Comparison of ENCODE assay signal across 8 cellular contexts in genomic region chr18:49238433-49239042, GRCh38.
DNase-seq lines count a peak whose midpoint lies in the region; ATAC-seq, FAIRE-seq and TF ChIP-seq lines count a peak whose summit lies in the region.

No MANE protein-coding gene starts in this region.

- H3K9me3 ChIP-seq in RWPE2 (ENCODE audit: severe bottlenecking) (no peaks in the 10 kb centered on the region), gastroesophageal sphincter (no peaks in the 10 kb centered on the region), small intestine (ENCODE audit: control insufficient read depth, low read depth) (no peaks in the 10 kb centered on the region), vagina (no peaks in the 10 kb centered on the region)

- no peak overlapping the region for H3K27ac ChIP-seq in RWPE2 (ENCODE audit: poor library complexity, severe bottlenecking)
- no peak overlapping the region for H3K27ac ChIP-seq in gastroesophageal sphincter
- H3K27ac ChIP-seq in small intestine (ENCODE audit: low read depth in 1 of 2, low read length in 1 of 2), result no peak overlapping the region
- no peak overlapping the region for H3K27ac ChIP-seq in vagina

- ATAC-seq in RWPE2 (ENCODE audit: low read depth) (no peak), gastroesophageal sphincter (no peak), GM18861 (IDR thresholded peaks at IDR 0.05; ENCODE audit: unreplicated experiment) (no peak), HG03520 (IDR thresholded peaks at IDR 0.05; ENCODE audit: unreplicated experiment) (no peak)

- FAIRE-seq in small intestine (lab: Jason Lieb, UNC), result no peak

- no peak for TF ChIP-seq POLR2A in gastroesophageal sphincter (IDR thresholded peaks at IDR 0.05)
- no peak for TF ChIP-seq POLR2A in vagina (IDR thresholded peaks at IDR 0.05)

- H3K27me3 ChIP-seq in RWPE2 (ENCODE audit: insufficient read depth, poor library complexity, severe bottlenecking), result no peaks in the 10 kb centered on the region
- H3K27me3 ChIP-seq in gastroesophageal sphincter, result no peaks in the 10 kb centered on the region
- H3K27me3 ChIP-seq in small intestine (ENCODE audit: control insufficient read depth in 2 of 2, insufficient read depth in 2 of 2, low read length in 2 of 2), result no peaks in the 10 kb centered on the region
- H3K27me3 ChIP-seq in vagina, result no peaks in the 10 kb centered on the region

- in situ Hi-C loops in GM13976 (cut with MboI; ENCODE audit: low sequenced_read_pairs, unreplicated experiment), result no loop called here

- H3K4me1 ChIP-seq in RWPE2 (ENCODE audit: insufficient read depth, poor library complexity, severe bottlenecking), result no peaks in the 10 kb centered on the region
- no peaks in the 10 kb centered on the region for H3K4me1 ChIP-seq in gastroesophageal sphincter
- no peaks in the 10 kb centered on the region for H3K4me1 ChIP-seq in small intestine (ENCODE audit: control insufficient read depth in 2 of 2, insufficient read depth in 1 of 2, low read depth in 1 of 2, low read length in 1 of 2)
- no peaks in the 10 kb centered on the region for H3K4me1 ChIP-seq in vagina

- peak; percentile 57 for TF ChIP-seq CTCF in AG09319 (IDR thresholded peaks at IDR 0.05; ENCODE audit: low read depth, low read length)
- TF ChIP-seq CTCF in GM13976 (IDR thresholded peaks at IDR 0.05; ENCODE audit: borderline replicate concordance, control extremely low read depth, extremely low read depth, insufficient read depth, missing control alignments), result no peak
- TF ChIP-seq CTCF in RWPE2 (IDR thresholded peaks at IDR 0.05; ENCODE audit: poor library complexity, severe bottlenecking), result peak; percentile 64
- TF ChIP-seq CTCF in gastroesophageal sphincter (IDR thresholded peaks at IDR 0.05), result peak; percentile 15 to 53 (median 43)
- no peak for TF ChIP-seq CTCF in vagina (IDR thresholded peaks at IDR 0.05)

- WGBS in gastroesophageal sphincter (ENCODE audit: low coverage in 1 of 2), 2 donors, result 58 to 75% methylated on average over 2 of the region's 2 CpGs
- WGBS in small intestine, 3 donors, result 80 to 94% (median 88%) methylated on average over 2 of the region's 2 CpGs

- intact Hi-C loops in vagina (cut with DNase I), result no loop called here

- DNase-seq in AG09319 (ENCODE audit: extremely low read depth, low read depth) (no peak), GM13976 (ENCODE audit: low spot score) (peak; percentile 16), RWPE2 (ENCODE audit: low spot score) (no peak), small intestine (no peak), vagina (ENCODE audit: extremely low spot score in 2 of 2) (no peak)

- H3K4me3 ChIP-seq in RWPE2 (ENCODE audit: severe bottlenecking) (no peak overlapping the region), gastroesophageal sphincter (no peak overlapping the region), small intestine (ENCODE audit: low read depth in 1 of 2, low read length in 2 of 2) (no peak overlapping the region), vagina (no peak overlapping the region)

- no peaks in the 10 kb centered on the region for H3K36me3 ChIP-seq in RWPE2 (ENCODE audit: low read depth)
- peaks cover 0 to 12% of the 10 kb centered on the region in 2 donors for H3K36me3 ChIP-seq in gastroesophageal sphincter
- H3K36me3 ChIP-seq in small intestine (ENCODE audit: control insufficient read depth in 2 of 2, insufficient read depth in 2 of 2, low read length in 2 of 2), result no peaks in the 10 kb centered on the region
- H3K36me3 ChIP-seq in vagina, result peaks cover 0 to 5% of the 10 kb centered on the region in 2 donors

- TF ChIP-seq EP300 in gastroesophageal sphincter (IDR thresholded peaks at IDR 0.05), result no peak

Comparison
In these comparisons a context has a peak if more than half of its experiments do, and no peak if none do; other contexts are left out.
1. CTCF ChIP-seq: peak in AG09319 (single experiment), RWPE2 (single experiment) and gastroesophageal sphincter (4 of 4); none in GM13976 (single experiment) and vagina (0 of 3).